ENCODE assay signal across 19 cellular contexts in the genomic region with DNA sequence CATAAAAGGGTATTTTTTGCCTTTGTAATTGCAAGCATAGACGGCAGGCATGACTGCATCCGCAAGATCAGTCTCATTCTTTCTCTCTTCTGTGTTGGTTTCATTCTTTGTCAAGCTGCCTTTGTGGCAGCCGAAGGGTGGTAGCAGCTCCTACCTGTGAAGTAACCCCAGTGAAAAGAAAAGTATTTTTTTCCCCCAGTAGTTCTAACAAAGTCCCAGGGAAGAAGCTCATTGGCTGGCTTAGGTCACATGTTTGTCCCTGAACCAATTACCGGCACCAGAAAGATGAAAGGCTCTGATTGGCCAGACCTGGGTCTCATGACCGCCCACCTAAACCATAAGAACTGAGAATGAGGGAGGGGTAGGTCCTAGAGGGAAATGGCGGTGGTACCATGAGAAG.
DNase-seq lines count a peak whose midpoint lies in the region; ATAC-seq and TF ChIP-seq lines count a peak whose summit lies in the region.
"Had no signal": no experiment of that assay in that cellular context is flagged by ENCODE, and none has a peak within 500 bp of the region (broad histone marks: within the 10 kb centered on the region; RNA-seq: fewer than 3 reads in every experiment).

No MANE protein-coding gene starts in this region.

- no peak overlapping the region for H3K27ac Mint-ChIP-seq in nephron progenitor cell
- H3K27ac Mint-ChIP-seq: T-helper 2 cell treated with Interferon-gamma antibody and Interleukin-4, amounts not matched to agents 5 μg/mL and 100 μg/mL, for 36 hours had no signal

- peaks cover 4% of the 10 kb centered on the region for H3K9me3 Mint-ChIP-seq in nephron progenitor cell

- TF ChIP-seq EP300 in SK-N-SH (IDR thresholded peaks at IDR 0.05; ENCODE audit: borderline replicate concordance in 1 of 2, low read depth in 1 of 2, low read length in 1 of 2), result no peak

- no TSS peak for BruUV-seq in OCI-LY7 (replicated peaks; lab: Mats Ljungman, UMichigan)

- no peaks in the 10 kb centered on the region for H3F3A ChIP-seq in SK-N-SH (replicated peaks; ENCODE audit: insufficient read depth)

- H3K4me1 ChIP-seq in SK-N-SH (ENCODE audit: control insufficient read depth in 1 of 2, insufficient read depth in 2 of 2, low read depth in 1 of 2, low read length in 1 of 2), result peaks cover 0 to 89% of the 10 kb centered on the region in 2 experiments; a peak in 1 of 4 replicates
- H3K4me1 ChIP-seq in OCI-LY7 (ENCODE audit: insufficient read depth, low read length, poor library complexity, severe bottlenecking), result no peaks in the 10 kb centered on the region
- H3K4me1 ChIP-seq in foreskin keratinocyte, result no peaks in the 10 kb centered on the region

- DNase-seq in SK-N-SH (no peak), OCI-LY7 (ENCODE audit: low spot score) (peak; percentile 19), foreskin keratinocyte (peak in 1 of 2 donors; percentile 42), nephron progenitor cell (no peak), NCI-H1694 (lab: John Stamatoyannopoulos, UW) (no peak), coronary artery (ENCODE audit: low spot score) (no peak)
- peak; percentile 60 for DNase-seq in stimulated activated CD4-positive, alpha-beta T cell treated with anti-CD3 and anti-CD28 coated beads, Interleukin-4, amount 100 ng/mL, for 24 hours
- DNase-seq: effector CD4-positive, alpha-beta T cell; mucosa of descending colon; NCI-H1436; NCI-H446; SHP77 treated with DMSO at 0.1 percent for 48 hours; tibial artery had no signal

- H3K4me1 Mint-ChIP-seq in nephron progenitor cell, result peaks cover 67% of the 10 kb centered on the region

- no peak for TF ChIP-seq CTCF in SK-N-SH (IDR thresholded peaks at IDR 0.05)
- TF ChIP-seq CTCF in OCI-LY7 (conservative IDR thresholded peaks at IDR 0.05; ENCODE audit: low read length), result no peak
- peak; percentile 6 for TF ChIP-seq CTCF in foreskin keratinocyte (conservative IDR thresholded peaks at IDR 0.05)
- TF ChIP-seq CTCF in nephron progenitor cell (IDR thresholded peaks at IDR 0.05), result no peak
- no peak for TF ChIP-seq CTCF in coronary artery (IDR thresholded peaks at IDR 0.05)

- H3K9me2 ChIP-seq in SK-N-SH (no peaks in the 10 kb centered on the region), OCI-LY7 (ENCODE audit: insufficient read depth, low read length) (no peaks in the 10 kb centered on the region)

- H4K20me1 ChIP-seq in SK-N-SH (ENCODE audit: insufficient read depth) (no peaks in the 10 kb centered on the region; the same call in 1 of the 2 replicates), OCI-LY7 (ENCODE audit: insufficient read depth, low read length) (no peaks in the 10 kb centered on the region)

- ATAC-seq in SK-N-SH treated with all-trans-retinoic acid at 6 μM for 48 hours, result no peak
- ATAC-seq in foreskin keratinocyte, result peak; percentile 40
- ATAC-seq: left lobe of liver, mucosa of descending colon had no signal

- H3K27ac ChIP-seq in SK-N-SH (ENCODE audit: low read depth in 2 of 2, low read length in 1 of 2) (peak overlapping the region in 1 of 2 experiments; percentile 97; a peak in 2 of 4 replicates), OCI-LY7 (ENCODE audit: low read depth, low read length, poor library complexity, severe bottlenecking) (no peak overlapping the region), foreskin keratinocyte (peak overlapping the region; percentile 24), coronary artery (no peak overlapping the region)
- H3K27ac ChIP-seq: 22Rv1, BLaER1, cardiac muscle cell, tibial artery had no signal

- H3K27me3 ChIP-seq in SK-N-SH (ENCODE audit: insufficient read depth), result no peaks in the 10 kb centered on the region
- H3K27me3 ChIP-seq in foreskin keratinocyte, result no peaks in the 10 kb centered on the region
- H3K27me3 ChIP-seq: BLaER1, cardiac muscle cell, tibial artery had no signal

- intact Hi-C loops in OCI-LY7 (cut with micrococcal nuclease; ENCODE audit: unreplicated experiment), result no loop called here

- H3K9ac ChIP-seq in SK-N-SH, result no peak overlapping the region
- H3K9ac ChIP-seq: BLaER1 had no signal

- POLR2A ChIA-PET in SK-N-SH (lab: Yijun Ruan, JAX) (interaction anchor here (0.6 to 6.3 kb wide), 8 partner anchors 8 to 97 kb away, joined by 3 to 69 read pairs (median 8); no protein-coding TSS in a partner anchor), OCI-LY7 (lab: Charles Lee) (no interaction called here)

- no peak for TF ChIP-seq RAD21 in SK-N-SH (IDR thresholded peaks at IDR 0.05; ENCODE audit: low read length)

- peaks cover 10% of the 10 kb centered on the region for H3K27me3 Mint-ChIP-seq in nephron progenitor cell (ENCODE audit: low read depth, poor library complexity)

- H3K4me3 ChIP-seq in SK-N-SH (ENCODE audit: low read depth in 2 of 2, low read length in 1 of 2) (no peak overlapping the region), OCI-LY7 (ENCODE audit: low read depth, low read length, poor library complexity, severe bottlenecking) (no peak overlapping the region), coronary artery (no peak overlapping the region)
- H3K4me3 ChIP-seq: BLaER1, cardiac muscle cell, mucosa of descending colon, tibial artery had no signal

- 91% methylated on average over 6 of the region's 6 CpGs for WGBS in SK-N-SH (ENCODE audit: low lambda C conversion rate)

- CTCF ChIA-PET in SK-N-SH (lab: Yijun Ruan, JAX), result interaction anchor here (0.7 to 17.6 kb wide), 5 partner anchors 8 to 58 kb away, joined by 3 to 177 read pairs (median 3); no protein-coding TSS in a partner anchor
- CTCF ChIA-PET in OCI-LY7 (lab: Charles Lee; ENCODE audit: unreplicated experiment), result interaction anchor here (0.6 kb wide), 1 partner anchor 293 kb away, joined by 4 read pairs; no protein-coding TSS in a partner anchor

- H3K9me3 ChIP-seq in SK-N-SH (no peaks in the 10 kb centered on the region), OCI-LY7 (ENCODE audit: low read length) (peaks cover 5% of the 10 kb centered on the region; the same call in 1 of the 2 replicates)
- H3K9me3 ChIP-seq: BLaER1, mucosa of descending colon, tibial artery had no signal

- no peak overlapping the region for H3K4me3 Mint-ChIP-seq in nephron progenitor cell
- H3K4me3 Mint-ChIP-seq: T-helper 2 cell treated with Interferon-gamma antibody and Interleukin-4, amounts not matched to agents 5 μg/mL and 100 μg/mL, for 36 hours had no signal

- H2AFZ ChIP-seq in SK-N-SH (ENCODE audit: low read depth) (no peak overlapping the region), OCI-LY7 (ENCODE audit: low read length) (no peak overlapping the region)

- no peaks in the 10 kb centered on the region for H3K36me3 ChIP-seq in SK-N-SH (replicated peaks in 1 of 2; ENCODE audit: control insufficient read depth in 1 of 2, insufficient read depth in 2 of 2, low read length in 1 of 2)
- H3K36me3 ChIP-seq in OCI-LY7 (ENCODE audit: insufficient read depth, low read length), result peaks cover 16% of the 10 kb centered on the region
- H3K36me3 ChIP-seq: cardiac muscle cell had no signal

- H3K36me3 Mint-ChIP-seq in nephron progenitor cell (ENCODE audit: low read depth), result no peaks in the 10 kb centered on the region

- peaks cover 13% of the 10 kb centered on the region; the same call in 1 of the 2 replicates for H3K79me2 ChIP-seq in SK-N-SH (ENCODE audit: insufficient read depth)
- H3K79me2 ChIP-seq in OCI-LY7 (ENCODE audit: insufficient read depth, low read depth, low read length), result no peaks in the 10 kb centered on the region

- H3K4me2 ChIP-seq in SK-N-SH (no peak overlapping the region), OCI-LY7 (ENCODE audit: low read length) (no peak overlapping the region)
- H3K4me2 ChIP-seq: BLaER1 had no signal

TF ChIP-seq in SK-N-SH, 30 proteins besides CTCF, POLR2A, EP300 and RAD21:
- TF ChIP-seq, protein P1, sequence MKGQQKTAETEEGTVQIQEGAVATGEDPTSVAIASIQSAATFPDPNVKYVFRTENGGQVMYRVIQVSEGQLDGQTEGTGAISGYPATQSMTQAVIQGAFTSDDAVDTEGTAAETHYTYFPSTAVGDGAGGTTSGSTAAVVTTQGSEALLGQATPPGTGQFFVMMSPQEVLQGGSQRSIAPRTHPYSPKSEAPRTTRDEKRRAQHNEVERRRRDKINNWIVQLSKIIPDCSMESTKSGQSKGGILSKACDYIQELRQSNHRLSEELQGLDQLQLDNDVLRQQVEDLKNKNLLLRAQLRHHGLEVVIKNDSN (IDR thresholded peaks at IDR 0.05; ENCODE audit: borderline replicate concordance, low read depth), result peak; percentile 37; the same call in 1 of the 2 replicates
- no peak for TF ChIP-seq RCOR1 (IDR thresholded peaks at IDR 0.05; ENCODE audit: low read length)

TF ChIP-seq in SK-N-SH treated with all-trans-retinoic acid at 6 μM for 48 hours, 23 proteins besides CTCF, POLR2A, EP300 and RAD21 (continues in another document):
- no peak for TF ChIP-seq CREB5 (CRISPR knock-in tag; IDR thresholded peaks at IDR 0.05; ENCODE audit: low read depth)
- TF ChIP-seq ZNF70 (CRISPR knock-in tag; IDR thresholded peaks at IDR 0.05), result no peak
- no peak for TF ChIP-seq ZFP30 (CRISPR knock-in tag; IDR thresholded peaks at IDR 0.05)
- TF ChIP-seq OSR1 (CRISPR knock-in tag; IDR thresholded peaks at IDR 0.05), result no peak
- TF ChIP-seq POU6F1 (CRISPR knock-in tag; IDR thresholded peaks at IDR 0.05; ENCODE audit: borderline replicate concordance, low read depth), result no peak
- TF ChIP-seq ISL1 (CRISPR knock-in tag; IDR thresholded peaks at IDR 0.05), result no peak
- TF ChIP-seq ZC3H10 (CRISPR knock-in tag; IDR thresholded peaks at IDR 0.05), result no peak
- no peak for TF ChIP-seq ESRRG (CRISPR knock-in tag; IDR thresholded peaks at IDR 0.05)
- TF ChIP-seq GLIS3 (CRISPR knock-in tag; IDR thresholded peaks at IDR 0.05), result no peak

Comparison
In these comparisons a context has a peak if more than half of its experiments do, and no peak if none do; other contexts are left out.
1. DNase-seq: peak in OCI-LY7 (single experiment) and stimulated activated CD4-positive, alpha-beta T cell treated with anti-CD3 and anti-CD28 coated beads, Interleukin-4, amount 100 ng/mL, for 24 hours (single experiment); none in SK-N-SH (single experiment), nephron progenitor cell (single experiment), NCI-H1694 (single experiment) and coronary artery (single experiment).